Comparison of ENCODE assay signal across 13 cellular contexts in the genomic region with DNA sequence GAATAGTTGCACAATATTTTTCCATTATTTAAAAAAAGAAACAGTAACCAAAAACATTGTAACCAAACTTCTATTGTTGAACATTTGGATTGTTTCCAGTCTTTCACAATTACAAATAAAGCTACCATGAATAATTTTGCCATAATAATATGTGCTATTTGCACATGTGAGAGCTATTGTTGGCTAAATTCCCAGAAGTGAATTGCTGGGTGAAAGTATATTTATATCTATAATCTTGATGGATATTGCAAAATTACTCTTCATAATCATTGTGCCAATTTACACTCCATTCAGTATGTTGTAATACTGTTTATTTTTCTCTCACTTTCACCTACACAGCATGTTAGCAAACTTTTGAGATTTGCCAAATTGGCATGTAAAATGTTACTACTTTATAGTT. TPM values are rescaled to one million over a fixed set of nuclear protein-coding genes. Genes with fewer than 3 reads are reported as not detected.
DNase-seq lines count a peak whose midpoint lies in the region; ATAC-seq and TF ChIP-seq lines count a peak whose summit lies in the region.
"Had no signal": no experiment of that assay in that cellular context is flagged by ENCODE, and none has a peak within 500 bp of the region (broad histone marks: within the 10 kb centered on the region; RNA-seq: fewer than 3 reads in every experiment).

No MANE protein-coding gene starts in this region.

- TF ChIP-seq CTCF in astrocyte of the spinal cord (IDR thresholded peaks at IDR 0.05; ENCODE audit: low read depth, low read length): no peak
- TF ChIP-seq CTCF in right lobe of liver (IDR thresholded peaks at IDR 0.05): no peak

- ATAC-seq in right lobe of liver: peak in 3 of 4 donors; percentile 29 to 57 (median 31)
- ATAC-seq: activated CD4-positive, CD25-positive, alpha-beta regulatory T cell treated with anti-CD3 and anti-CD28 coated beads, Interleukin-2, amount 50 U/mL, for 24 hours; GM23338 had no signal

- DNase-seq in M059J (ENCODE audit: low read depth) (peak; percentile 43), NCI-H2081 treated with DMSO at 0.1 percent for 48 hours (lab: John Stamatoyannopoulos, UW) (peak; percentile 95), astrocyte of the spinal cord (ENCODE audit: low read depth, low spot score) (peak; percentile 36), right lobe of liver (no peak), DMS53 (lab: John Stamatoyannopoulos, UW) (no peak), putamen (ENCODE audit: low spot score) (no peak)
- no peak for DNase-seq in activated T-helper 2 cell treated with anti-CD3 and anti-CD28 coated beads, Interferon-gamma antibody, Interleukin-2, Interleukin-4, amounts not matched to agents 10 μg/mL and 5 μg/mL and 100 μg/mL, durations not matched to agents 14 hours and 24 hours and 36 hours (ENCODE audit: low spot score)
- DNase-seq: CD8-positive, alpha-beta memory T cell; spleen had no signal

- no peaks in the 10 kb centered on the region for H3K9me3 Mint-ChIP-seq in activated T-helper 2 cell treated with anti-CD3 and anti-CD28 coated beads, Interferon-gamma antibody, Interleukin-2, Interleukin-4, amounts not matched to agents 10 μg/mL and 5 μg/mL and 100 μg/mL, durations not matched to agents 14 hours and 24 hours and 36 hours
- H3K9me3 Mint-ChIP-seq: CD8-positive, alpha-beta memory T cell had no signal

- H3K9me3 ChIP-seq in right lobe of liver: no peaks in the 10 kb centered on the region
- H3K9me3 ChIP-seq: spleen had no signal

- in situ Hi-C loops in astrocyte of the spinal cord (cut with HindIII; ENCODE audit: low sequenced_read_pairs): no loop called here

- peaks cover 28% of the 10 kb centered on the region for H3K27me3 Mint-ChIP-seq in activated T-helper 2 cell treated with anti-CD3 and anti-CD28 coated beads, Interferon-gamma antibody, Interleukin-2, Interleukin-4, amounts not matched to agents 10 μg/mL and 5 μg/mL and 100 μg/mL, durations not matched to agents 14 hours and 24 hours and 36 hours (ENCODE audit: low read depth)

- intact Hi-C loops in right lobe of liver (cut with DNase I): no loop called here
- intact Hi-C loops in activated T-helper 2 cell treated with anti-CD3 and anti-CD28 coated beads, Interferon-gamma antibody, Interleukin-2, Interleukin-4, amounts not matched to agents 10 μg/mL and 5 μg/mL and 100 μg/mL, durations not matched to agents 14 hours and 24 hours and 36 hours (cut with micrococcal nuclease): no loop called here

- no peak overlapping the region for H3K4me3 ChIP-seq in astrocyte of the spinal cord (ENCODE audit: low read depth, low read length)
- H3K4me3 ChIP-seq in right lobe of liver: no peak overlapping the region
- H3K4me3 ChIP-seq: GM23338, spleen had no signal

- no peak overlapping the region for H3K27ac ChIP-seq in right lobe of liver
- H3K27ac ChIP-seq: spleen had no signal

- no peak overlapping the region for H3K4me3 Mint-ChIP-seq in activated T-helper 2 cell treated with anti-CD3 and anti-CD28 coated beads, Interferon-gamma antibody, Interleukin-2, Interleukin-4, amounts not matched to agents 10 μg/mL and 5 μg/mL and 100 μg/mL, durations not matched to agents 14 hours and 24 hours and 36 hours (ENCODE audit: low read depth)
- H3K4me3 Mint-ChIP-seq: CD8-positive, alpha-beta memory T cell; GM23338 had no signal

- TF ChIP-seq POLR2A in right lobe of liver (IDR thresholded peaks at IDR 0.05): no peak

- H3K36me3 ChIP-seq in right lobe of liver: no peaks in the 10 kb centered on the region
- H3K36me3 ChIP-seq: spleen had no signal

- H3K27me3 ChIP-seq in right lobe of liver: no peaks in the 10 kb centered on the region

- peaks cover 0 to 25% (median 9%) of the 10 kb centered on the region in 4 donors for H3K4me1 ChIP-seq in right lobe of liver

- H3K36me3 Mint-ChIP-seq in activated T-helper 2 cell treated with anti-CD3 and anti-CD28 coated beads, Interferon-gamma antibody, Interleukin-2, Interleukin-4, amounts not matched to agents 10 μg/mL and 5 μg/mL and 100 μg/mL, durations not matched to agents 14 hours and 24 hours and 36 hours (ENCODE audit: low read depth): no peaks in the 10 kb centered on the region

- no peaks in the 10 kb centered on the region for H3K4me1 Mint-ChIP-seq in activated T-helper 2 cell treated with anti-CD3 and anti-CD28 coated beads, Interferon-gamma antibody, Interleukin-2, Interleukin-4, amounts not matched to agents 10 μg/mL and 5 μg/mL and 100 μg/mL, durations not matched to agents 14 hours and 24 hours and 36 hours (ENCODE audit: low read depth)
- H3K4me1 Mint-ChIP-seq: CD8-positive, alpha-beta memory T cell had no signal

- H3K27ac Mint-ChIP-seq in activated T-helper 2 cell treated with anti-CD3 and anti-CD28 coated beads, Interferon-gamma antibody, Interleukin-2, Interleukin-4, amounts not matched to agents 10 μg/mL and 5 μg/mL and 100 μg/mL, durations not matched to agents 14 hours and 24 hours and 36 hours: no peak overlapping the region
- H3K27ac Mint-ChIP-seq: CD8-positive, alpha-beta memory T cell; GM23338 had no signal

RNA-seq across cellular contexts. Expression of a gene that starts 36.6 kb away (rescaled TPM):
- 0.42 TPM in 1 of 2 replicates, not detected in the other for total RNA-seq in M059J (2014; rRNA removed; shearing (Covaris generic))
- total RNA-seq in right lobe of liver: under 1 TPM in 3 of 6 experiments, not detected in 3; 0.11 to 0.44 (median 0.31) TPM
- not detected in 2 replicates for total RNA-seq in activated T-helper 2 cell treated with anti-CD3 and anti-CD28 coated beads, Interferon-gamma antibody, Interleukin-2, Interleukin-4, amounts not matched to agents 10 μg/mL and 5 μg/mL and 100 μg/mL, durations not matched to agents 14 hours and 24 hours and 36 hours
- total RNA-seq: CD8-positive, alpha-beta memory T cell; frontal cortex; mononuclear cell had no signal

Comparison
In these comparisons a context has a peak if more than half of its experiments do, and no peak if none do; other contexts are left out.
1. DNase-seq: peak in M059J (single experiment), NCI-H2081 treated with DMSO at 0.1 percent for 48 hours (single experiment) and astrocyte of the spinal cord (single experiment); none in right lobe of liver (0 of 3), activated T-helper 2 cell treated with anti-CD3 and anti-CD28 coated beads, Interferon-gamma antibody, Interleukin-2, Interleukin-4, amounts not matched to agents 10 μg/mL and 5 μg/mL and 100 μg/mL, durations not matched to agents 14 hours and 24 hours and 36 hours (single experiment), DMS53 (single experiment) and putamen (single experiment).